Comparison of ENCODE assay signal across 30 cellular contexts in genomic region chr15:41637086-41637485, GRCh38.
"Had no signal": no experiment of that assay in that cellular context is flagged by ENCODE, and none has a peak within 500 bp of the region (broad histone marks: within the 10 kb centered on the region; RNA-seq: fewer than 3 reads in every experiment).

No MANE protein-coding gene starts in this region.

- H3K27me3 ChIP-seq: heart left ventricle, left lung, pancreas, sigmoid colon, spleen, tibial nerve, uterus had no signal

- H3K36me3 Mint-ChIP-seq: immature natural killer cell; naive B cell; natural killer cell; stimulated activated naive B cell treated with anti-CD40 and anti-IgM and Interleukin-4, amounts not matched to agents 10 μg/mL and 1 μg/mL and 100 μg/mL, for 72 hours; type B pancreatic cell had no signal

- H3K4me1 ChIP-seq: lower lobe of right lung, prostate gland, sigmoid colon, tibial nerve, uterus had no signal

- H3K4me1 Mint-ChIP-seq: immature natural killer cell, natural killer cell, neural crest cell had no signal

- H3K27ac ChIP-seq: heart left ventricle, left lung, lower lobe of right lung, pancreas, prostate gland, sigmoid colon, spleen, tibial nerve, uterus had no signal

- H3K4me3 Mint-ChIP-seq: immature natural killer cell; mesothelial cell of epicardium; naive B cell; natural killer cell; neural crest cell; stimulated activated naive B cell treated with anti-CD40 and anti-IgM and Interleukin-4, amounts not matched to agents 10 μg/mL and 1 μg/mL and 100 μg/mL, for 72 hours; stimulated activated naive CD8-positive, alpha-beta T cell treated with anti-CD3 and anti-CD28 coated beads, Interleukin-15, Interleukin-2, amounts not matched to agents 100 ng/mL and 50 ng/mL, for 24 hours; type B pancreatic cell had no signal

- H3K27ac Mint-ChIP-seq: immature natural killer cell; mesothelial cell of epicardium; natural killer cell; stimulated activated naive B cell treated with anti-CD40 and anti-IgM and Interleukin-4, amounts not matched to agents 10 μg/mL and 1 μg/mL and 100 μg/mL, for 72 hours; stimulated activated naive CD8-positive, alpha-beta T cell treated with anti-CD3 and anti-CD28 coated beads, Interleukin-15, Interleukin-2, amounts not matched to agents 100 ng/mL and 50 ng/mL, for 24 hours; type B pancreatic cell had no signal

- H3K36me3 ChIP-seq: heart left ventricle, left lung, lower lobe of right lung, pancreas, prostate gland, sigmoid colon, spleen, tibial nerve, uterus had no signal

- H3K9me3 Mint-ChIP-seq: immature natural killer cell; mesothelial cell of epicardium; naive B cell; natural killer cell; neural crest cell; stimulated activated naive B cell treated with anti-CD40 and anti-IgM and Interleukin-4, amounts not matched to agents 10 μg/mL and 1 μg/mL and 100 μg/mL, for 72 hours; stimulated activated naive CD8-positive, alpha-beta T cell treated with anti-CD3 and anti-CD28 coated beads, Interleukin-15, Interleukin-2, amounts not matched to agents 100 ng/mL and 50 ng/mL, for 24 hours; type B pancreatic cell had no signal

- ATAC-seq: heart left ventricle; left colon; left lung; lower lobe of right lung; natural killer cell; pancreas; right cardiac atrium; stimulated activated naive B cell treated with anti-CD40 and anti-IgM and Interleukin-4, amounts not matched to agents 10 μg/mL and 1 μg/mL and 100 μg/mL, for 72 hours had no signal

- H3K27me3 Mint-ChIP-seq: naive B cell; stimulated activated naive B cell treated with anti-CD40 and anti-IgM and Interleukin-4, amounts not matched to agents 10 μg/mL and 1 μg/mL and 100 μg/mL, for 72 hours; stimulated activated naive CD8-positive, alpha-beta T cell treated with anti-CD3 and anti-CD28 coated beads, Interleukin-15, Interleukin-2, amounts not matched to agents 100 ng/mL and 50 ng/mL, for 24 hours; type B pancreatic cell had no signal

- DNase-seq: heart left ventricle; hypothalamus; immature natural killer cell; kidney; left colon; left lung; lower lobe of right lung; mammary epithelial cell; mesenchymal stem cell; naive B cell; natural killer cell; nucleus accumbens; pancreas; posterior cingulate gyrus; retina; right cardiac atrium; sigmoid colon; small intestine; spleen; stimulated activated CD4-positive, alpha-beta T cell treated with anti-CD3 and anti-CD28 coated beads, Interleukin-1b, Interleukin-23, amount 100 ng/mL, for 48 hours; stimulated activated CD4-positive, alpha-beta T cell treated with anti-CD3 and anti-CD28 coated beads, Interleukin-2, amount 100 ng/mL, for 48 hours; stimulated activated naive B cell treated with anti-CD40 and anti-IgM and Interleukin-4, amounts not matched to agents 10 μg/mL and 1 μg/mL and 100 μg/mL, for 72 hours; substantia nigra; uterus had no signal

- H3K4me3 ChIP-seq: heart left ventricle, left lung, lower lobe of right lung, pancreas, prostate gland, sigmoid colon, spleen, tibial nerve, uterus had no signal

- H3K9me3 ChIP-seq: heart left ventricle, left lung, lower lobe of right lung, pancreas, prostate gland, sigmoid colon, spleen, tibial nerve, uterus had no signal
